8 cellular contexts compared by ENCODE assay signal in genomic region chr2:19306065-19306464, GRCh38. TPM values are rescaled to one million over a fixed set of nuclear protein-coding genes. Genes with fewer than 3 reads are reported as not detected.
"Had no signal": no experiment of that assay in that cellular context is flagged by ENCODE, and none has a peak within 500 bp of the region (broad histone marks: within the 10 kb centered on the region; RNA-seq: fewer than 3 reads in every experiment).

No MANE protein-coding gene starts in this region.

RNA-seq across cellular contexts. Expression of gene OSR1, which starts 52.4 kb away (rescaled TPM):
- total RNA-seq: activated CD4-positive, alpha-beta T cell treated with anti-CD3 and anti-CD28 coated beads, Interleukin-2, amount 10 ng/mL, durations not matched to agents 24 days and 14 days; activated CD8-positive, alpha-beta memory T cell treated with anti-CD3 and anti-CD28 coated beads for 36 hours; activated CD8-positive, alpha-beta T cell treated with anti-CD3 and anti-CD28 coated beads for 36 hours; activated naive CD8-positive, alpha-beta T cell treated with anti-CD3 and anti-CD28 coated beads for 36 hours; activated T-cell treated with anti-CD3 and anti-CD28 coated beads, Interleukin-2, amount 50 U/mL, for 72 hours; activated T-helper 17 cell treated with anti-CD3 and anti-CD28 coated beads, Interleukin-2, amount 50 U/mL, for 72 hours; T-helper 1 cell treated with Interleukin-12 subunit alpha and Interleukin-12 subunit beta and Interleukin-4 antibody, amounts not matched to agents 30 ng/mL and 1 ng/mL, for 36 hours; T-helper 2 cell treated with Interferon-gamma antibody and Interleukin-4, amounts not matched to agents 100 ng/mL and 5 ng/mL, for 36 hours had no signal
